ENCODE assay signal across 1 cellular context in the genomic region with DNA sequence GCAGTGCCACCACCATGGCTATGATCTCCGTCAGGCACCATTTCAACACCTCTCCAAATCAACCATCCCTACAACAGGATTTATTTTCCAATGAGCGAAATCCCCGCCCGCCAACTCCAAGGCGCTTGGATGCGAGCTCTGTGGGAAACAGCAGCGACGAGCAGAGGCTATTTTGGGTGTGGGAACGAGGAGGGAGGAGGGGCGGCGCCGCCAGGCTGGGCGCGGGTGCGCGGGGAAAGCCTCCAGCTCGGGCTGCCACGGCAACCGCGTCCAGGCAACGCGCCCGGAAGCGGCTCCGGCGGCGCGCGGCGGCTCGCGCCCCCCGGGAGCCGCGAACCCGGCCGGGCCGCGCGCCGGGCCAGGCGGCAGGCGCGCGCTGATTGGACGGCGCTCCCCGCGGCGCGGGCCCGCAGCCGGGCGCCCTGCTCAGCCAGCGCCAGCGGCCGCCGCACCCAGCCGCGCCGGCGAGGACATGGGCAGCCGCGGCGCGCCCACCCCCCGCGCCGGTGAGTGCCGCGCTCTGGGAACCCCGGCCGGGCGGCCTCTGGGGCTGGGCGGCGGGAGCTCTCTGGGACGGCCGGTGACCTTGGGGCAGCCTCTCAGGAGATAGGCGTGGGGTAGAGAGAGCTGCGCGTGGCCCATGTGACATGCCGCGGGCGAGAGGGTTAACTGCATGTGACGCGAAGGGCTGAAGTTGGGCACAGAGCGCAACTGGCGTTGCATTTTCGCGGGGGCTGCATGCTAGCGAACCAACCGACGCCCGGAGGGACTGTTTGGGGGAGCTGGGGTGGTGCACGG.
A peak's percentile ranks its signal among the peaks of the same experiment; 100 is the strongest.
TF ChIP-seq lines count a peak whose summit lies in the region.

FAM81A (plus strand) TSS at position 410 of the 798 bp plus-strand sequence. CDS start 20,441 bp downstream, outside the sequence.

TF ChIP-seq in endothelial cell of umbilical vein, 7 proteins besides CTCF, POLR2A, EP300 and RAD21:
- TF ChIP-seq, protein P1, sequence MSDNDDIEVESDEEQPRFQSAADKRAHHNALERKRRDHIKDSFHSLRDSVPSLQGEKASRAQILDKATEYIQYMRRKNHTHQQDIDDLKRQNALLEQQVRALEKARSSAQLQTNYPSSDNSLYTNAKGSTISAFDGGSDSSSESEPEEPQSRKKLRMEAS (IDR thresholded peaks at IDR 0.05; ENCODE audit: insufficient read depth, insufficient read length): peak; percentile 33
- no peak for TF ChIP-seq GATA2 (IDR thresholded peaks at IDR 0.05; ENCODE audit: insufficient read depth, insufficient read length, low read depth, low read length)
